In genomic region chr2:158745866-158746382, GRCh38 we compare ENCODE assay signal across 20 cellular contexts. TPM values are rescaled to one million over a fixed set of nuclear protein-coding genes. Genes with fewer than 3 reads are reported as not detected.
DNase-seq lines count a peak whose midpoint lies in the region; ATAC-seq and TF ChIP-seq lines count a peak whose summit lies in the region.
"Had no signal": no experiment of that assay in that cellular context is flagged by ENCODE, and none has a peak within 500 bp of the region (broad histone marks: within the 10 kb centered on the region; RNA-seq: fewer than 3 reads in every experiment).

No MANE protein-coding gene starts in this region.

- CTCF ChIA-PET in A673 (lab: Charles Lee) (interaction anchor here (0.6 to 2.1 kb wide), 5 partner anchors 8 to 722 kb away, joined by 3 to 29 read pairs (median 5); no protein-coding TSS in a partner anchor), T-cell (lab: Charles Lee) (interaction anchor here (0.6 to 3.3 kb wide), 14 partner anchors 9 to 1481 kb away, joined by 3 to 57 read pairs (median 5); no protein-coding TSS in a partner anchor)

- DNase-seq in A673 (ENCODE audit: low spot score): no peak
- no peak for DNase-seq in lower lobe of right lung
- no peak for DNase-seq in HK-2 (ENCODE audit: unreplicated experiment)
- no peak for DNase-seq in T-cell
- DNase-seq: MV-4-11 had no signal

- ATAC-seq in HG02885 (IDR thresholded peaks at IDR 0.05; ENCODE audit: poor library complexity, unreplicated experiment) (peak; percentile 11), lower lobe of right lung (no peak), HG02623 (IDR thresholded peaks at IDR 0.05; ENCODE audit: unreplicated experiment) (no peak), HG03196 (IDR thresholded peaks at IDR 0.05; ENCODE audit: unreplicated experiment) (no peak), T-cell (replicated peaks in 1 of 4) (no peak)

- H3K27me3 ChIP-seq in A673 (replicated peaks; ENCODE audit: insufficient read depth, low read depth, low read length, poor library complexity) (no peaks in the 10 kb centered on the region), lower lobe of right lung (ENCODE audit: low read depth) (no peaks in the 10 kb centered on the region)
- H3K27me3 ChIP-seq: Peyer's patch had no signal

- H3K36me3 ChIP-seq in A673 (ENCODE audit: insufficient read depth, low read length, poor library complexity, severe bottlenecking) (no peaks in the 10 kb centered on the region), lower lobe of right lung (no peaks in the 10 kb centered on the region)
- H3K36me3 ChIP-seq: brain microvascular endothelial cell, Peyer's patch, thoracic aorta had no signal

- H3K27ac Mint-ChIP-seq in T-cell: no peak overlapping the region
- H3K27ac Mint-ChIP-seq: CD14-positive monocyte; stimulated activated effector memory CD8-positive, alpha-beta T cell treated with anti-CD3 and anti-CD28 coated beads, Interleukin-12 subunit alpha, Interleukin-12 subunit beta, amount 100 ng/mL, for 72 hours had no signal

- no peak overlapping the region for H3K4me3 Mint-ChIP-seq in T-cell
- H3K4me3 Mint-ChIP-seq: stimulated activated effector memory CD8-positive, alpha-beta T cell treated with anti-CD3 and anti-CD28 coated beads, Interleukin-12 subunit alpha, Interleukin-12 subunit beta, amount 100 ng/mL, for 72 hours had no signal

- H3K4me1 ChIP-seq in A673 (ENCODE audit: insufficient read depth, low read length, poor library complexity, severe bottlenecking): no peaks in the 10 kb centered on the region
- peaks cover 10% of the 10 kb centered on the region for H3K4me1 ChIP-seq in lower lobe of right lung
- H3K4me1 ChIP-seq: Peyer's patch had no signal

- H3K4me1 Mint-ChIP-seq in T-cell: no peaks in the 10 kb centered on the region

- H3K9me3 ChIP-seq in A673 (ENCODE audit: low read depth, low read length, poor library complexity, severe bottlenecking) (no peaks in the 10 kb centered on the region), lower lobe of right lung (no peaks in the 10 kb centered on the region)
- H3K9me3 ChIP-seq: Peyer's patch, thoracic aorta had no signal

- H3K27ac ChIP-seq in A673 (ENCODE audit: low read depth, low read length, poor library complexity, severe bottlenecking) (no peak overlapping the region), lower lobe of right lung (peak overlapping the region; percentile 32)
- H3K27ac ChIP-seq: brain microvascular endothelial cell, hepatocyte, Peyer's patch, thoracic aorta had no signal

- no peaks in the 10 kb centered on the region for H3K36me3 Mint-ChIP-seq in T-cell
- H3K36me3 Mint-ChIP-seq: CD14-positive monocyte; stimulated activated effector memory CD8-positive, alpha-beta T cell treated with anti-CD3 and anti-CD28 coated beads, Interleukin-12 subunit alpha, Interleukin-12 subunit beta, amount 100 ng/mL, for 72 hours had no signal

- H3K4me3 ChIP-seq in A673 (ENCODE audit: low read depth, low read length, poor library complexity, severe bottlenecking) (no peak overlapping the region), WI38 (ENCODE audit: low read depth, low read length) (no peak overlapping the region), lower lobe of right lung (no peak overlapping the region)
- H3K4me3 ChIP-seq: coronary artery, hepatocyte, K562, Peyer's patch, thoracic aorta had no signal

- POLR2A ChIA-PET in A673 (lab: Charles Lee; ENCODE audit: low non-redundant PET) (no interaction called here), T-cell (lab: Charles Lee) (interaction anchor here (0.5 kb wide), 2 partner anchors 8 to 287 kb away, joined by 3 to 11 read pairs; no protein-coding TSS in a partner anchor)

- intact Hi-C loops in A673 (cut with micrococcal nuclease; ENCODE audit: unreplicated experiment) (loop anchor here (2.0 kb wide), 3 partner anchors 567 to 721 kb away; no protein-coding TSS in a partner anchor), lower lobe of right lung (cut with DNase I) (no loop called here)

- BruUV-seq in A673 (replicated peaks; lab: Mats Ljungman, UMichigan): no TSS peak

- 0 out of 2 replicates have a peak, but pooled peaks have one; percentile 6 for TF ChIP-seq CTCF in A673 (conservative IDR thresholded peaks at IDR 0.05; ENCODE audit: low read depth, low read length)
- peak; percentile 30; the same call in 1 of the 2 replicates for TF ChIP-seq CTCF in WI38 (IDR thresholded peaks at IDR 0.05; ENCODE audit: low read depth, low read length)
- no peak for TF ChIP-seq CTCF in lower lobe of right lung (IDR thresholded peaks at IDR 0.05)

- H3K9me3 Mint-ChIP-seq in T-cell: no peaks in the 10 kb centered on the region
- H3K9me3 Mint-ChIP-seq: stimulated activated effector memory CD8-positive, alpha-beta T cell treated with anti-CD3 and anti-CD28 coated beads, Interleukin-12 subunit alpha, Interleukin-12 subunit beta, amount 100 ng/mL, for 72 hours had no signal

- H3K27me3 Mint-ChIP-seq in T-cell: peaks cover 19 to 32% of the 10 kb centered on the region in 2 donors

RNA-seq across cellular contexts. Expression of gene DAPL1, which starts 49.2 kb away (rescaled TPM):
- total RNA-seq in A673 (2021) (0.80 and 1.4 TPM in 2 replicates), lower lobe of right lung (not detected), T-cell (not detected)
- total RNA-seq: fibroblast of villous mesenchyme, hepatocyte, K562, lung microvascular endothelial cell, osteocyte, Peyer's patch, thoracic aorta had no signal
